8 cellular contexts compared by ENCODE assay signal in the genomic region with DNA sequence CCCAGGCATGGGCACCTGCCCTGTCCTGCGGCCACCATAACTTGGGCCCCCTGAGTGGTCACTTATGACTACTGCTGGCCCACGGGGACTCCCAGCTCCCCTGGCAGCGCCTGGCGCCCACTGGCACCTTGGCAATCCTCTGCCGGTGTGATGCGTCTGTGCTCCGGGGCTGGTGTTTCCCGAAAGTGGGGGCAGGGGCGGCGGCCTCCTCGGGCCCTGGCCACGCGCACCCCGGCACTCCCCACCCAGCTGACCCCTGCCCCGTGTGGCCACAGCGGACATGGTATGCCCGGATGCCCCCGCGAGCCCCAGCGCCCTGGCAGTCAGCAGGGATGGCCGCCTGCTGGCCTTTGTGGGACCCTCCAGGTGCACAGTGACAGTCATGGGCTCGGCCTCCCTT.
"Had no signal": no experiment of that assay in that cellular context is flagged by ENCODE, and none has a peak within 500 bp of the region (broad histone marks: within the 10 kb centered on the region; RNA-seq: fewer than 3 reads in every experiment).

No MANE protein-coding gene starts in this region.

- H2AFZ ChIP-seq: GM23338 had no signal

- H3K4me3 ChIP-seq: GM23338 had no signal

- ATAC-seq: GM23338 had no signal

- H3K4me2 ChIP-seq: GM23338 had no signal

- DNase-seq: H9, HCEC 1CT, HFFc6, KG1 had no signal

- FAIRE-seq: H1, H54, HTR-8/SVneo had no signal
